ENCODE assay signal across 9 cellular contexts in the genomic region with DNA sequence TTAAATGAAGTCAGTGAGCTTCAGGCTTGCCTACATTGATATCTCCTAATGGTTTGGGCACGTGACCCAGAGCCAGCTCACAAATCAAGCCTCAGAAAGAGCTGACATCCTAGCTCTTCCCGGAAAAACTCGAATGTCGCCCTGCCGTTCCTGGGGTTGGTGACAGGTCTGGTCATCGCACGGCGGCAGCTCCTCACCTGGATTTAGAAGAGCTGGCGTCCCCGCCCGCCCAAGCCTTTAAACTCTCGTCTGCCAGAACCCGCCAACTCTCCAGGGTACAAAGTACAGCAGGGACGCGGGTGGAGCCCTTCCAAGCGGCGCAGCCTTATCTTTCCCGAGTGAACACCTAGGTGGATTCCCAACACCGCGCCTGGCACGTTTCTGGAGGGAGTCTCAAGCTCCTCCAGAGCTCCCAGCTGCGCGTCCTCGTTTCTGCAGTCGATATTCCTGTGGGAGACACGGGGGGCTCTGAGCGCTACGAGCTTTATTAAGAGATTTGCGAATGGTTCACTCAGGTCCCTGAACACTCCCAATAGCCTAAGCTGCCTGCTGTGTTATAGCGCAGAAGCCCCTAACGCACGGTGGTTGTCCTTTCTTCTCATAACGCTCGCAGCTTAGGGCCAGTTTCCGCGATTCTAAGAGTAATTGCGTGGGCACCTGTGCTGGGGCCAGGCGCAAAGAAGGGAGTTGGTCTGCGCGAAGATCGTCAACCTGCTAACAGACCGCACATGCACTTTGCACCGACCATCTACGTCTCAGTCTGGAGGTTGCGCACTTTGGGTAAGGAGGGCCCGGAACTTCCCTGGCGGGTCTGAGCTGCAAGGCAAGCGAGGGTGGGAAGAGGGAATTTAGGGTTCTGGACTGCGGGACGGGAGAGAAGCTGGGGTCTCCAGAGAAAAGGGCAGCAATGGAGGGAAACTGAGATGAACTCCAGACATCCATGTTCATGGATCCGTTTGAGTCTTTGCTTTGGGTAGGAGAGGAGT. TPM values are rescaled to one million over a fixed set of nuclear protein-coding genes. Genes with fewer than 3 reads are reported as not detected.
DNase-seq lines count a peak whose midpoint lies in the region; ATAC-seq lines count a peak whose summit lies in the region.
"Had no signal": no experiment of that assay in that cellular context is flagged by ENCODE, and none has a peak within 500 bp of the region (broad histone marks: within the 10 kb centered on the region; RNA-seq: fewer than 3 reads in every experiment).

A gene with protein sequence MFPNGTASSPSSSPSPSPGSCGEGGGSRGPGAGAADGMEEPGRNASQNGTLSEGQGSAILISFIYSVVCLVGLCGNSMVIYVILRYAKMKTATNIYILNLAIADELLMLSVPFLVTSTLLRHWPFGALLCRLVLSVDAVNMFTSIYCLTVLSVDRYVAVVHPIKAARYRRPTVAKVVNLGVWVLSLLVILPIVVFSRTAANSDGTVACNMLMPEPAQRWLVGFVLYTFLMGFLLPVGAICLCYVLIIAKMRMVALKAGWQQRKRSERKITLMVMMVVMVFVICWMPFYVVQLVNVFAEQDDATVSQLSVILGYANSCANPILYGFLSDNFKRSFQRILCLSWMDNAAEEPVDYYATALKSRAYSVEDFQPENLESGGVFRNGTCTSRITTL (plus strand): TSS at position 75 of the 986 bp plus-strand sequence. CDS start 1,486 bp downstream, outside the sequence.

- POLR2A ChIA-PET in activated naive CD8-positive, alpha-beta T cell treated with anti-CD3 and anti-CD28 coated beads, Interleukin-2, amount 10 ng/mL, durations not matched to agents 7 days and 5 days (lab: Charles Lee): no interaction called here

- no peak for ATAC-seq in activated naive CD8-positive, alpha-beta T cell treated with anti-CD3 and anti-CD28 coated beads, Interleukin-2, amount 10 ng/mL, durations not matched to agents 7 days and 5 days (ENCODE audit: low read depth)
- ATAC-seq in stimulated activated effector memory CD8-positive, alpha-beta T cell treated with anti-CD3 and anti-CD28 coated beads, Interleukin-12 subunit alpha, Interleukin-12 subunit beta, amount 100 ng/mL, for 72 hours: no peak
- no peak for ATAC-seq in HG03108 (IDR thresholded peaks at IDR 0.05; ENCODE audit: unreplicated experiment)

- H3K27me3 Mint-ChIP-seq in activated naive CD8-positive, alpha-beta T cell treated with anti-CD3 and anti-CD28 coated beads, Interleukin-2, amount 10 ng/mL, durations not matched to agents 7 days and 5 days: peaks cover 71% of the 10 kb centered on the region

- peak within 1 kb of the TSS; percentile 22 for H3K4me3 Mint-ChIP-seq in activated naive CD8-positive, alpha-beta T cell treated with anti-CD3 and anti-CD28 coated beads, Interleukin-2, amount 10 ng/mL, durations not matched to agents 7 days and 5 days
- H3K4me3 Mint-ChIP-seq in stimulated activated effector memory CD8-positive, alpha-beta T cell treated with anti-CD3 and anti-CD28 coated beads, Interleukin-12 subunit alpha, Interleukin-12 subunit beta, amount 100 ng/mL, for 72 hours: peak within 1 kb of the TSS; percentile 40

- H3K9me3 Mint-ChIP-seq in activated naive CD8-positive, alpha-beta T cell treated with anti-CD3 and anti-CD28 coated beads, Interleukin-2, amount 10 ng/mL, durations not matched to agents 7 days and 5 days: peaks cover 3% of the 10 kb centered on the region
- peaks cover 7% of the 10 kb centered on the region for H3K9me3 Mint-ChIP-seq in stimulated activated effector memory CD8-positive, alpha-beta T cell treated with anti-CD3 and anti-CD28 coated beads, Interleukin-12 subunit alpha, Interleukin-12 subunit beta, amount 100 ng/mL, for 72 hours

- H3K27ac Mint-ChIP-seq in activated naive CD8-positive, alpha-beta T cell treated with anti-CD3 and anti-CD28 coated beads, Interleukin-2, amount 10 ng/mL, durations not matched to agents 7 days and 5 days: peak within 1 kb of the TSS; percentile 59
- no peak within 1 kb of the TSS for H3K27ac Mint-ChIP-seq in stimulated activated effector memory CD8-positive, alpha-beta T cell treated with anti-CD3 and anti-CD28 coated beads, Interleukin-12 subunit alpha, Interleukin-12 subunit beta, amount 100 ng/mL, for 72 hours

- H3K4me1 Mint-ChIP-seq in activated naive CD8-positive, alpha-beta T cell treated with anti-CD3 and anti-CD28 coated beads, Interleukin-2, amount 10 ng/mL, durations not matched to agents 7 days and 5 days: peaks cover 16% of the 10 kb centered on the region
- H3K4me1 Mint-ChIP-seq in stimulated activated effector memory CD8-positive, alpha-beta T cell treated with anti-CD3 and anti-CD28 coated beads, Interleukin-12 subunit alpha, Interleukin-12 subunit beta, amount 100 ng/mL, for 72 hours: peaks cover 15% of the 10 kb centered on the region

- peak; percentile 35 for DNase-seq in HCEC 1CT
- no peak for DNase-seq in activated naive CD8-positive, alpha-beta T cell treated with anti-CD3 and anti-CD28 coated beads, Interleukin-2, amount 10 ng/mL, durations not matched to agents 7 days and 5 days
- DNase-seq in iris pigment epithelial cell (ENCODE audit: low read depth): peak; percentile 10
- no peak for DNase-seq in stimulated activated effector memory CD8-positive, alpha-beta T cell treated with anti-CD3 and anti-CD28 coated beads, Interleukin-12 subunit alpha, Interleukin-12 subunit beta, amount 100 ng/mL, for 72 hours (ENCODE audit: low spot score in 2 of 2)
- DNase-seq in activated CD4-positive, CD25-positive, alpha-beta regulatory T cell (lab: John Stamatoyannopoulos, UW): no peak
- no peak for DNase-seq in NOMO-1 (lab: John Stamatoyannopoulos, UW; ENCODE audit: unreplicated experiment in 2 of 2)
- DNase-seq: stimulated activated naive CD4-positive, alpha-beta T cell treated with Interleukin-2 at 50 U/mL for 16 hours had no signal

- no peaks in the 10 kb centered on the region for H3K36me3 Mint-ChIP-seq in activated naive CD8-positive, alpha-beta T cell treated with anti-CD3 and anti-CD28 coated beads, Interleukin-2, amount 10 ng/mL, durations not matched to agents 7 days and 5 days
- peaks cover 5% of the 10 kb centered on the region for H3K36me3 Mint-ChIP-seq in stimulated activated effector memory CD8-positive, alpha-beta T cell treated with anti-CD3 and anti-CD28 coated beads, Interleukin-12 subunit alpha, Interleukin-12 subunit beta, amount 100 ng/mL, for 72 hours

RNA-seq across cellular contexts. Expression of the gene that starts here (rescaled TPM):
- total RNA-seq in activated naive CD8-positive, alpha-beta T cell treated with anti-CD3 and anti-CD28 coated beads, Interleukin-2, amount 10 ng/mL, durations not matched to agents 7 days and 5 days: not detected
- total RNA-seq: T-helper 1 cell treated with Interleukin-12 subunit alpha and Interleukin-12 subunit beta and Interleukin-4 antibody, amounts not matched to agents 30 ng/mL and 1 ng/mL, for 36 hours had no signal

Comparison
In these comparisons a context has a peak if more than half of its experiments do, and no peak if none do; other contexts are left out.
1. DNase-seq: peak in HCEC 1CT (single experiment) and iris pigment epithelial cell (single experiment); none in activated naive CD8-positive, alpha-beta T cell treated with anti-CD3 and anti-CD28 coated beads, Interleukin-2, amount 10 ng/mL, durations not matched to agents 7 days and 5 days (single experiment), stimulated activated effector memory CD8-positive, alpha-beta T cell treated with anti-CD3 and anti-CD28 coated beads, Interleukin-12 subunit alpha, Interleukin-12 subunit beta, amount 100 ng/mL, for 72 hours (0 of 2), activated CD4-positive, CD25-positive, alpha-beta regulatory T cell (0 of 4) and NOMO-1 (0 of 2).